1 cellular context compared by ENCODE assay signal in genomic region chr5:177454397-177455035, GRCh38.
TF ChIP-seq lines count a peak whose summit lies in the region.

No MANE protein-coding gene starts in this region.

TF ChIP-seq in HepG2, 621 proteins besides CTCF, POLR2A, EP300 and RAD21 (continued from another document and continues in another):
- TF ChIP-seq ZNF687 (CRISPR knock-in tag; IDR thresholded peaks at IDR 0.05) (peak; percentile 6), JUND (CRISPR knock-in tag; IDR thresholded peaks at IDR 0.05) (0 out of 2 replicates have a peak, but pooled peaks have one; percentile 24), THAP8 (CRISPR knock-in tag; IDR thresholded peaks at IDR 0.05; ENCODE audit: borderline replicate concordance) (peak; percentile 72; the same call in 1 of the 2 replicates), FOXA3 (CRISPR knock-in tag; IDR thresholded peaks at IDR 0.05) (peak; percentile 32), NKX3-1 (CRISPR knock-in tag; IDR thresholded peaks at IDR 0.05) (no peak), MBNL3 (CRISPR knock-in tag; conservative IDR thresholded peaks at IDR 0.05) (no peak), PATZ1 (CRISPR knock-in tag; IDR thresholded peaks at IDR 0.05) (peak; percentile 17; the same call in 1 of the 2 replicates), HNRNPLL (IDR thresholded peaks at IDR 0.05; ENCODE audit: low read depth, low read length, poor library complexity, severe bottlenecking) (peak; percentile 53), SRF (IDR thresholded peaks at IDR 0.05; ENCODE audit: low read depth, low read length) (no peak), ZNF790 (CRISPR knock-in tag; IDR thresholded peaks at IDR 0.05; ENCODE audit: borderline replicate concordance) (peak; percentile 82; the same call in 1 of the 2 replicates), KLF16 (CRISPR knock-in tag; IDR thresholded peaks at IDR 0.05) (peak in 1 of 2 experiments; percentile 66; a peak in 2 of 4 replicates), CENPT (CRISPR knock-in tag; IDR thresholded peaks at IDR 0.05; ENCODE audit: low read depth) (no peak), MAZ (IDR thresholded peaks at IDR 0.05; ENCODE audit: borderline replicate concordance, low read depth, low read length) (peak; percentile 64), MAZ (CRISPR knock-in tag; IDR thresholded peaks at IDR 0.05; ENCODE audit: low read depth) (peak; percentile 70; the same call in 1 of the 2 replicates), HIC2 (CRISPR knock-in tag; IDR thresholded peaks at IDR 0.05; ENCODE audit: low read depth) (no peak), SKI (IDR thresholded peaks at IDR 0.05; ENCODE audit: partially characterized antibody) (peak; percentile 52), PHF21A (CRISPR knock-in tag; IDR thresholded peaks at IDR 0.05) (peak; percentile 38), AKAP8 (CRISPR knock-in tag; IDR thresholded peaks at IDR 0.05) (peak; percentile 89; the same call in 1 of the 2 replicates), FOXA1 (IDR thresholded peaks at IDR 0.05) (no peak), FOXA1 (CRISPR knock-in tag; IDR thresholded peaks at IDR 0.05) (0 out of 2 replicates have a peak, but pooled peaks have one; percentile 4), TBL1XR1 (IDR thresholded peaks at IDR 0.05; ENCODE audit: borderline replicate concordance, low read length, partially characterized antibody) (peak; percentile 49), ZSCAN30 (CRISPR knock-in tag; IDR thresholded peaks at IDR 0.05) (no peak), MED1 (CRISPR knock-in tag; IDR thresholded peaks at IDR 0.05) (peak; percentile 60), CREBL2 (CRISPR knock-in tag; IDR thresholded peaks at IDR 0.05; ENCODE audit: borderline replicate concordance) (0 out of 2 replicates have a peak, but pooled peaks have one; percentile 55), ARID5B (CRISPR knock-in tag; IDR thresholded peaks at IDR 0.05) (peak; percentile 45; the same call in 1 of the 2 replicates), ZNF761 (CRISPR knock-in tag; conservative IDR thresholded peaks at IDR 0.05) (no peak), SKIL (CRISPR knock-in tag; IDR thresholded peaks at IDR 0.05; ENCODE audit: borderline replicate concordance) (no peak), CENPBD1 (CRISPR knock-in tag; IDR thresholded peaks at IDR 0.05; ENCODE audit: borderline replicate concordance, low read depth) (no peak), HIVEP1 (CRISPR knock-in tag; IDR thresholded peaks at IDR 0.05) (peak; percentile 100), SIN3B (IDR thresholded peaks at IDR 0.05; ENCODE audit: low read length) (0 out of 2 replicates have a peak, but pooled peaks have one; percentile 22), HNF1B (CRISPR knock-in tag; IDR thresholded peaks at IDR 0.05) (peak; percentile 32; the same call in 1 of the 2 replicates), ZNF766 (CRISPR knock-in tag; IDR thresholded peaks at IDR 0.05; ENCODE audit: borderline replicate concordance) (no peak), ZC3H13 (CRISPR knock-in tag; IDR thresholded peaks at IDR 0.05) (no peak), STAG1 (CRISPR knock-in tag; IDR thresholded peaks at IDR 0.05) (peak; percentile 90), THAP11 (CRISPR knock-in tag; IDR thresholded peaks at IDR 0.05) (peak; percentile 64), DNMT1 (CRISPR knock-in tag; IDR thresholded peaks at IDR 0.05) (no peak), NR2F6 (IDR thresholded peaks at IDR 0.05) (no peak), NR2F6 (CRISPR knock-in tag; IDR thresholded peaks at IDR 0.05) (0 out of 2 replicates have a peak, but pooled peaks have one; percentile 8), ZNF12 (CRISPR knock-in tag; IDR thresholded peaks at IDR 0.05) (no peak), ZSCAN31 (CRISPR knock-in tag; IDR thresholded peaks at IDR 0.05; ENCODE audit: low read depth) (no peak), PHF8 (CRISPR knock-in tag; IDR thresholded peaks at IDR 0.05) (no peak; the same call in 1 of the 2 replicates), TBX2 (CRISPR knock-in tag; IDR thresholded peaks at IDR 0.05; ENCODE audit: borderline replicate concordance) (0 out of 2 replicates have a peak, but pooled peaks have one; percentile 5), XBP1 (CRISPR knock-in tag; IDR thresholded peaks at IDR 0.05) (no peak), ZFAT (CRISPR knock-in tag; conservative IDR thresholded peaks at IDR 0.05) (0 out of 2 replicates have a peak, but pooled peaks have one; percentile 2), TFDP2 (CRISPR knock-in tag; IDR thresholded peaks at IDR 0.05) (peak; percentile 15; the same call in 1 of the 2 replicates)
